ENCODE assay signal across 1 cellular context in the genomic region with DNA sequence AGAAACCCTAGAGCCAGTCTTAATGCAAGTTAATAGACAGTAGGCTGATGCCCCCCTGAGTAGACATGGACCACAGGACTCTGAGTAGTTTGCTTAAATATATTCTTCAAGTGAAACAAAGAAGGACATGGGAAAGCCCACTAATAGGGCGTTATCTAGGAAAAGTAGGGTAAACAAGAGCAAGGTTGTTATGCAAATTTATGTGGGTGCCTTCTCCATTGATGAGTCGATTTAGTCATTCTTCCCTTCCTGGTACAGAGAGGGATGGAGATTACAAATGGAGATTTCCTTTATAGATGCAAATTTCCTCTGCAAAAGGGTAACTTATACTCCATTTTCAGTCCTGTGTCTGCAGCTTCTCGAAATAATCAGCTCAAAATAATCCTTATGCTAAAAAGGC.
TF ChIP-seq lines count a peak whose summit lies in the region.

No MANE protein-coding gene starts in this region.

TF ChIP-seq in WTC11, 78 proteins besides CTCF, POLR2A, EP300 and RAD21 (continued from another document):
- no peak for TF ChIP-seq E2F4 (CRISPR knock-in tag; IDR thresholded peaks at IDR 0.05; ENCODE audit: borderline replicate concordance, low read depth)
- peak; percentile 82 for TF ChIP-seq ETV6 (CRISPR knock-in tag; IDR thresholded peaks at IDR 0.05)
- no peak for TF ChIP-seq ZNF512 (CRISPR knock-in tag; IDR thresholded peaks at IDR 0.05; ENCODE audit: borderline replicate concordance)
- 0 out of 2 replicates have a peak, but pooled peaks have one; percentile 16 for TF ChIP-seq SP1 (CRISPR knock-in tag; conservative IDR thresholded peaks at IDR 0.05)
- TF ChIP-seq ZNF671 (CRISPR knock-in tag; IDR thresholded peaks at IDR 0.05): no peak
- TF ChIP-seq ATF1 (CRISPR knock-in tag; IDR thresholded peaks at IDR 0.05): no peak
- TF ChIP-seq, protein P1, sequence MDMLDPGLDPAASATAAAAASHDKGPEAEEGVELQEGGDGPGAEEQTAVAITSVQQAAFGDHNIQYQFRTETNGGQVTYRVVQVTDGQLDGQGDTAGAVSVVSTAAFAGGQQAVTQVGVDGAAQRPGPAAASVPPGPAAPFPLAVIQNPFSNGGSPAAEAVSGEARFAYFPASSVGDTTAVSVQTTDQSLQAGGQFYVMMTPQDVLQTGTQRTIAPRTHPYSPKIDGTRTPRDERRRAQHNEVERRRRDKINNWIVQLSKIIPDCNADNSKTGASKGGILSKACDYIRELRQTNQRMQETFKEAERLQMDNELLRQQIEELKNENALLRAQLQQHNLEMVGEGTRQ (CRISPR knock-in tag; IDR thresholded peaks at IDR 0.05): no peak
- TF ChIP-seq, protein P2, sequence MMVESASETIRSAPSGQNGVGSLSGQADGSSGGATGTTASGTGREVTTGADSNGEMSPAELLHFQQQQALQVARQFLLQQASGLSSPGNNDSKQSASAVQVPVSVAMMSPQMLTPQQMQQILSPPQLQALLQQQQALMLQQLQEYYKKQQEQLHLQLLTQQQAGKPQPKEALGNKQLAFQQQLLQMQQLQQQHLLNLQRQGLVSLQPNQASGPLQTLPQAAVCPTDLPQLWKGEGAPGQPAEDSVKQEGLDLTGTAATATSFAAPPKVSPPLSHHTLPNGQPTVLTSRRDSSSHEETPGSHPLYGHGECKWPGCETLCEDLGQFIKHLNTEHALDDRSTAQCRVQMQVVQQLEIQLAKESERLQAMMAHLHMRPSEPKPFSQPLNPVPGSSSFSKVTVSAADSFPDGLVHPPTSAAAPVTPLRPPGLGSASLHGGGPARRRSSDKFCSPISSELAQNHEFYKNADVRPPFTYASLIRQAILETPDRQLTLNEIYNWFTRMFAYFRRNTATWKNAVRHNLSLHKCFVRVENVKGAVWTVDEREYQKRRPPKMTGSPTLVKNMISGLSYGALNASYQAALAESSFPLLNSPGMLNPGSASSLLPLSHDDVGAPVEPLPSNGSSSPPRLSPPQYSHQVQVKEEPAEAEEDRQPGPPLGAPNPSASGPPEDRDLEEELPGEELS (CRISPR knock-in tag; IDR thresholded peaks at IDR 0.05): peak; percentile 70; the same call in 1 of the 2 replicates
- TF ChIP-seq, protein P3, sequence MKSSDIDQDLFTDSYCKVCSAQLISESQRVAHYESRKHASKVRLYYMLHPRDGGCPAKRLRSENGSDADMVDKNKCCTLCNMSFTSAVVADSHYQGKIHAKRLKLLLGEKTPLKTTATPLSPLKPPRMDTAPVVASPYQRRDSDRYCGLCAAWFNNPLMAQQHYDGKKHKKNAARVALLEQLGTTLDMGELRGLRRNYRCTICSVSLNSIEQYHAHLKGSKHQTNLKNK (CRISPR knock-in tag; IDR thresholded peaks at IDR 0.05): no peak
- TF ChIP-seq NFATC4 (CRISPR knock-in tag; IDR thresholded peaks at IDR 0.05): no peak
- TF ChIP-seq EMX1 (CRISPR knock-in tag; IDR thresholded peaks at IDR 0.05): no peak
- TF ChIP-seq CBFB (CRISPR knock-in tag; IDR thresholded peaks at IDR 0.05; ENCODE audit: low read depth): no peak
- TF ChIP-seq GRHL2 (CRISPR knock-in tag; IDR thresholded peaks at IDR 0.05; ENCODE audit: insufficient replicate concordance, severe bottlenecking): no peak
- TF ChIP-seq FOXJ3 (CRISPR knock-in tag; IDR thresholded peaks at IDR 0.05; ENCODE audit: borderline replicate concordance): no peak
- TF ChIP-seq FOXK1 (CRISPR knock-in tag; IDR thresholded peaks at IDR 0.05): peak; percentile 73; the same call in 1 of the 2 replicates
- no peak for TF ChIP-seq NR1H2 (CRISPR knock-in tag; IDR thresholded peaks at IDR 0.05)
- no peak for TF ChIP-seq ZNF263 (CRISPR knock-in tag; IDR thresholded peaks at IDR 0.05; ENCODE audit: low read depth)
- TF ChIP-seq FOXP1 (CRISPR knock-in tag; IDR thresholded peaks at IDR 0.05; ENCODE audit: borderline replicate concordance): no peak
- TF ChIP-seq KAT7 (CRISPR knock-in tag; IDR thresholded peaks at IDR 0.05; ENCODE audit: borderline replicate concordance): no peak
